In genomic region chr20:47863531-47863930, GRCh38 we compare ENCODE assay signal across 31 cellular contexts.
"Had no signal": no experiment of that assay in that cellular context is flagged by ENCODE, and none has a peak within 500 bp of the region (broad histone marks: within the 10 kb centered on the region; RNA-seq: fewer than 3 reads in every experiment).

No MANE protein-coding gene starts in this region.

- H3K9me3 ChIP-seq: SJCRH30 had no signal

- ATAC-seq: activated CD8-positive, alpha-beta memory T cell treated with anti-CD3 and anti-CD28 coated beads, Interleukin-2, amount 10 ng/mL, durations not matched to agents 7 days and 5 days; activated T-cell treated with anti-CD3 and anti-CD28 coated beads, Interleukin-2, amount 50 U/mL, for 72 hours; activated T-helper 17 cell treated with anti-CD3 and anti-CD28 coated beads, Interleukin-2, amount 50 U/mL, for 72 hours had no signal

- H3K4me3 ChIP-seq: PC-9, SJCRH30, SK-N-MC had no signal

- H3K27ac ChIP-seq: brain microvascular endothelial cell, PC-9, SJCRH30, SK-N-MC had no signal

- H2AFZ ChIP-seq: PC-9 had no signal

- DNase-seq: activated CD4-positive, alpha-beta memory T cell treated with anti-CD3 and anti-CD28 coated beads, Interleukin-2, amount 10 ng/mL, durations not matched to agents 7 days and 5 days; activated CD4-positive, alpha-beta T cell treated with anti-CD3 and anti-CD28 coated beads for 1 hour; activated CD4-positive, alpha-beta T cell treated with anti-CD3 and anti-CD28 coated beads for 48 hours; activated CD4-positive, CD25-positive, alpha-beta regulatory T cell; activated CD8-positive, alpha-beta memory T cell treated with anti-CD3 and anti-CD28 coated beads for 24 hours; activated CD8-positive, alpha-beta memory T cell treated with anti-CD3 and anti-CD28 coated beads, Interleukin-2, amount 10 ng/mL, durations not matched to agents 7 days and 5 days; activated CD8-positive, alpha-beta memory T cell treated with anti-CD3 and anti-CD28 coated beads, Interleukin-2, amount 50 U/mL, for 48 hours; activated effector memory CD4-positive, alpha-beta T cell treated with anti-CD3 and anti-CD28 coated beads, Interleukin-2, amount 50 U/mL, for 16 hours; activated naive CD4-positive, alpha-beta T cell; activated naive CD4-positive, alpha-beta T cell treated with anti-CD3 and anti-CD28 coated beads, Interleukin-2, amount 50 U/mL, for 16 hours; activated naive CD8-positive, alpha-beta T cell treated with anti-CD3 and anti-CD28 coated beads for 36 hours; activated T-cell treated with anti-CD3 and anti-CD28 coated beads, Interleukin-2, amount 50 U/mL, for 72 hours; amniotic stem cell; aorta; brain microvascular endothelial cell; central memory CD4-positive, alpha-beta T cell; Karpas-422; MM.1S; MV-4-11; NCI-H1092; NCI-H1436 treated with DMSO at 0.1 percent for 48 hours; NCI-H1694 treated with DMSO at 0.1 percent for 48 hours; NCI-H2029; NCI-H345; PC-9; SHP77; SJCRH30; T1000; WERI-Rb-1 had no signal

- H3K4me2 ChIP-seq: PC-9 had no signal

- H3K36me3 ChIP-seq: brain microvascular endothelial cell, SJCRH30, WERI-Rb-1 had no signal

- H3K27me3 ChIP-seq: SJCRH30 had no signal
